In genomic region chr2:169759987-169760386, GRCh38 we compare ENCODE assay signal across 28 cellular contexts.
DNase-seq lines count a peak whose midpoint lies in the region; ATAC-seq and TF ChIP-seq lines count a peak whose summit lies in the region.
"Had no signal": no experiment of that assay in that cellular context is flagged by ENCODE, and none has a peak within 500 bp of the region (broad histone marks: within the 10 kb centered on the region; RNA-seq: fewer than 3 reads in every experiment).

No MANE protein-coding gene starts in this region.

- in situ Hi-C loops in HAP-1 (cut with MboI; ENCODE audit: low sequenced_read_pairs): no loop called here

- DNase-seq in GM12865 (ENCODE audit: low read depth) (peak; percentile 21), HAP-1 (ENCODE audit: low spot score in 2 of 2) (no peak), GM10248 (ENCODE audit: extremely low spot score) (no peak)
- DNase-seq: AML-193; CD4-positive, alpha-beta T cell; GOT3; HCEC 1CT; IMR-90; KG1; MM.1S; NCI-H1417; NCI-H187; NCI-H2081 treated with DMSO at 0.1 percent for 48 hours; NCI-H2171; NCI-H345; NCI-H510A treated with DMSO at 0.1 percent for 48 hours; NCI-H774; NK-92 treated with Interleukin-12 subunit alpha and Interleukin-12 subunit beta, amount 100 ng/mL, for 24 hours; PC-9; SJCRH30; T-helper 2 cell had no signal

- POLR2A ChIA-PET in GM10248 (lab: Yijun Ruan, JAX): no interaction called here

- no peak overlapping the region for H3K4me3 ChIP-seq in GM12865 (ENCODE audit: low read depth, low read length)
- H3K4me3 ChIP-seq in HAP-1: no peak overlapping the region
- H3K4me3 ChIP-seq: BLaER1 treated with 17β-estradiol and CSF1 and Interleukin-3, amounts not matched to agents 10 nM and 100 nM; PC-9; SJCRH30 had no signal

- no peak for TF ChIP-seq CTCF in GM12865 (IDR thresholded peaks at IDR 0.05; ENCODE audit: insufficient read depth, low read depth, low read length, missing control alignments)
- TF ChIP-seq CTCF in GM10248 (IDR thresholded peaks at IDR 0.05; ENCODE audit: control extremely low read depth, extremely low read depth, low read depth, missing control alignments): no peak

- no peaks in the 10 kb centered on the region for H3K4me1 ChIP-seq in HAP-1
- H3K4me1 ChIP-seq: BLaER1 treated with 17β-estradiol and CSF1 and Interleukin-3, amounts not matched to agents 10 nM and 100 nM; SJCRH30 had no signal

- H3K27me3 ChIP-seq in HAP-1 (ENCODE audit: low read depth): no peaks in the 10 kb centered on the region
- H3K27me3 ChIP-seq: BLaER1 treated with 17β-estradiol and CSF1 and Interleukin-3, amounts not matched to agents 10 nM and 100 nM; SJCRH30 had no signal

- CTCF ChIA-PET in GM10248 (lab: Yijun Ruan, JAX): interaction anchor here (1.8 kb wide), 1 partner anchor 15 kb away, joined by 3 read pairs; no protein-coding TSS in a partner anchor

- no peaks in the 10 kb centered on the region; the same call in 1 of the 2 replicates for H3K36me3 ChIP-seq in HAP-1 (replicated peaks)
- H3K36me3 ChIP-seq: SJCRH30 had no signal

- no peaks in the 10 kb centered on the region for H3K9me3 ChIP-seq in HAP-1
- H3K9me3 ChIP-seq: SJCRH30 had no signal

- peak; percentile 47 for ATAC-seq in GM18909 (IDR thresholded peaks at IDR 0.05; ENCODE audit: poor library complexity, unreplicated experiment)
- ATAC-seq in GM21423 (IDR thresholded peaks at IDR 0.05; ENCODE audit: unreplicated experiment): peak; percentile 32
- peak; percentile 53 for ATAC-seq in HG03571 (IDR thresholded peaks at IDR 0.05; ENCODE audit: unreplicated experiment)
- no peak for ATAC-seq in HG03025 (IDR thresholded peaks at IDR 0.05; ENCODE audit: low FRiP score, unreplicated experiment)
- ATAC-seq: Right ventricle myocardium inferior, SK-N-SH treated with all-trans-retinoic acid at 6 μM for 48 hours had no signal
